In the genomic region with DNA sequence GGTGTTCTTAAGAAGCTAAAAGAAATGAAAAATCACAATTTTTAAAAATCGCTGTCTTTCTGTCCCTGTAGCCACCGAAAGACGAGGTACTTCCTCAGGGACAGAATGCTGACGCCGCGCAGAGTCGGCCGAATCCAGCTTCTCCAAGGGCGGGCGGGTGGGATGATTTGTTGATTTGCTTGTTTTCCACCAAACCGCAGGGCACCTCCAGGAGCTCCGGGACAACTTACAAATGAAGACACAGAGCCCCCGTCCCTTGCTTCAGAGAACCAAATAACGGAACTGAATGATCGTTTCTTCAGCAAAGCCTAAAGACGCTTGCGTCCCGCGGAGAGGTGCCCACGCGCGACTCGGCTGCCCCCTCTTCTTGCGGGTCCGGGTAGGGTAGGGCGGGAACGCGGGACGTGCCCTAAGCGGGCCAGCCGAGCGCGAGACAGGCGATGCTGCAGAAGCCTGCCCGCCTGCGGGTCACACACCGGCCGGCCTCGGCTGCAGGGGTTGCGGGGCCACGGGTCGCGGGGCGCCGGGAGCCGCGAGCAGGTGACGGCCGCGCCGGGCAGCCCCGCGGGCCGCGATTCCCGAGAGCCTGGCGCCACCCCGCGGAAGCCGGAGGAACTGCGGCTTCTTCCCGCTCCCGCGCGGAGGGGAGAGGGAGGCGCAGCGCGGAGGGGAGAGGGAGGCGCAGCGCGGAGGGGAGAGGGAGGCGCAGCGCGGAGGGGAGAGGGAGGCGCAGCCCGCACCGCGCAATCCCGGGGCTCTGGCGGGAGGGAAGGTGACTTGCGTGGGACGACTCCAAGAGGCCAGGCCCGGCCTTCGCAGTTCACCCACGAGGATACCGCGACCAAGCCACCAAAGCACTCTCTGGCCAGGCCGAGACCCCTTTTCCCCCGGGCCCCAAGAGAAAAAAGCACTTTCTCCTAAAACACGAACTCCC, we compare ENCODE assay signal across 2 cellular contexts.
TF ChIP-seq lines count a peak whose summit lies in the region.

No MANE protein-coding gene starts in this region.

TF ChIP-seq in HEK293, 187 proteins besides CTCF, POLR2A, EP300 and RAD21 (continued from another document and continues in another):
- TF ChIP-seq SCRT1 (tag by site-specific recombination; IDR thresholded peaks at IDR 0.05; ENCODE audit: borderline replicate concordance), result no peak
- TF ChIP-seq WT1 (tag by site-specific recombination; IDR thresholded peaks at IDR 0.05), result peak; percentile 93
- TF ChIP-seq EGR2 (tag by site-specific recombination; IDR thresholded peaks at IDR 0.05; ENCODE audit: low read depth), result peak; percentile 60
- peak; percentile 76 for TF ChIP-seq ZNF600 (tag by site-specific recombination; IDR thresholded peaks at IDR 0.05)
- peak; percentile 34; the same call in 1 of the 2 replicates for TF ChIP-seq ZBTB17 (tag by site-specific recombination; IDR thresholded peaks at IDR 0.05)
- peak; percentile 36; the same call in 1 of the 2 replicates for TF ChIP-seq ZNF2 (tag by site-specific recombination; IDR thresholded peaks at IDR 0.05)
- peak; percentile 32 for TF ChIP-seq ZNF654 (tag by site-specific recombination; IDR thresholded peaks at IDR 0.05; ENCODE audit: low read depth)
- peak; percentile 38; the same call in 1 of the 2 replicates for TF ChIP-seq PRDM10 (tag by site-specific recombination; IDR thresholded peaks at IDR 0.05)
- TF ChIP-seq ZNF76 (tag by site-specific recombination; IDR thresholded peaks at IDR 0.05; ENCODE audit: borderline replicate concordance, low read depth), result no peak
- peak; percentile 58; the same call in 1 of the 2 replicates for TF ChIP-seq ZEB2 (tag by site-specific recombination; IDR thresholded peaks at IDR 0.05)
- peak; percentile 45; the same call in 1 of the 2 replicates for TF ChIP-seq GLIS1 (tag by site-specific recombination; IDR thresholded peaks at IDR 0.05)
- TF ChIP-seq, protein P1, sequence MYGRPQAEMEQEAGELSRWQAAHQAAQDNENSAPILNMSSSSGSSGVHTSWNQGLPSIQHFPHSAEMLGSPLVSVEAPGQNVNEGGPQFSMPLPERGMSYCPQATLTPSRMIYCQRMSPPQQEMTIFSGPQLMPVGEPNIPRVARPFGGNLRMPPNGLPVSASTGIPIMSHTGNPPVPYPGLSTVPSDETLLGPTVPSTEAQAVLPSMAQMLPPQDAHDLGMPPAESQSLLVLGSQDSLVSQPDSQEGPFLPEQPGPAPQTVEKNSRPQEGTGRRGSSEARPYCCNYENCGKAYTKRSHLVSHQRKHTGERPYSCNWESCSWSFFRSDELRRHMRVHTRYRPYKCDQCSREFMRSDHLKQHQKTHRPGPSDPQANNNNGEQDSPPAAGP (tag by site-specific recombination; IDR thresholded peaks at IDR 0.05), result peak; percentile 82
- no peak for TF ChIP-seq TSHZ1 (tag by site-specific recombination; IDR thresholded peaks at IDR 0.05; ENCODE audit: borderline replicate concordance)
- TF ChIP-seq ZBTB1 (tag by site-specific recombination; IDR thresholded peaks at IDR 0.05), result no peak
- 0 out of 2 replicates have a peak, but pooled peaks have one; percentile 38 for TF ChIP-seq ZNF335 (tag by site-specific recombination; conservative IDR thresholded peaks at IDR 0.05)
- TF ChIP-seq ZBTB20 (tag by site-specific recombination; IDR thresholded peaks at IDR 0.05), result peak; percentile 75; the same call in 1 of the 2 replicates

TF ChIP-seq in K562, 482 proteins besides CTCF, POLR2A, EP300 and RAD21 (continued from another document):
- TF ChIP-seq E2F6 (IDR thresholded peaks at IDR 0.05; ENCODE audit: borderline replicate concordance in 1 of 2, extremely low read depth in 1 of 2, insufficient read depth in 1 of 2, insufficient read length in 1 of 2, low read depth in 1 of 2, low read length in 1 of 2, poor library complexity in 1 of 2, severe bottlenecking in 1 of 2), result peak in 1 of 2 experiments; percentile 43
- 0 out of 2 replicates have a peak, but pooled peaks have one; percentile 14 for TF ChIP-seq SIN3B (IDR thresholded peaks at IDR 0.05; ENCODE audit: low read depth)
- TF ChIP-seq TCF3 (CRISPR knock-in tag; IDR thresholded peaks at IDR 0.05), result no peak
- peak in 1 of 2 experiments; percentile 73; a peak in 1 of 4 replicates for TF ChIP-seq NONO (IDR thresholded peaks at IDR 0.05; ENCODE audit: low read depth in 2 of 2, low read length in 1 of 2)
- TF ChIP-seq STAG1 (CRISPR knock-in tag; IDR thresholded peaks at IDR 0.05; ENCODE audit: borderline replicate concordance), result peak; percentile 79; the same call in 1 of the 2 replicates
- TF ChIP-seq FOXJ3 (CRISPR knock-in tag; IDR thresholded peaks at IDR 0.05), result no peak
- peak; percentile 74 for TF ChIP-seq SMC3 (conservative IDR thresholded peaks at IDR 0.05; ENCODE audit: insufficient read depth, low read depth, low read length)
- peak; percentile 22; the same call in 1 of the 2 replicates for TF ChIP-seq VEZF1 (CRISPR knock-in tag; IDR thresholded peaks at IDR 0.05)
- 0 out of 2 replicates have a peak, but pooled peaks have one; percentile 46 for TF ChIP-seq SAFB (IDR thresholded peaks at IDR 0.05; ENCODE audit: borderline replicate concordance, low read depth, low read length)
- peak; percentile 41; the same call in 1 of the 2 replicates for TF ChIP-seq GATAD2B (IDR thresholded peaks at IDR 0.05; ENCODE audit: borderline replicate concordance)
- TF ChIP-seq, protein P2, sequence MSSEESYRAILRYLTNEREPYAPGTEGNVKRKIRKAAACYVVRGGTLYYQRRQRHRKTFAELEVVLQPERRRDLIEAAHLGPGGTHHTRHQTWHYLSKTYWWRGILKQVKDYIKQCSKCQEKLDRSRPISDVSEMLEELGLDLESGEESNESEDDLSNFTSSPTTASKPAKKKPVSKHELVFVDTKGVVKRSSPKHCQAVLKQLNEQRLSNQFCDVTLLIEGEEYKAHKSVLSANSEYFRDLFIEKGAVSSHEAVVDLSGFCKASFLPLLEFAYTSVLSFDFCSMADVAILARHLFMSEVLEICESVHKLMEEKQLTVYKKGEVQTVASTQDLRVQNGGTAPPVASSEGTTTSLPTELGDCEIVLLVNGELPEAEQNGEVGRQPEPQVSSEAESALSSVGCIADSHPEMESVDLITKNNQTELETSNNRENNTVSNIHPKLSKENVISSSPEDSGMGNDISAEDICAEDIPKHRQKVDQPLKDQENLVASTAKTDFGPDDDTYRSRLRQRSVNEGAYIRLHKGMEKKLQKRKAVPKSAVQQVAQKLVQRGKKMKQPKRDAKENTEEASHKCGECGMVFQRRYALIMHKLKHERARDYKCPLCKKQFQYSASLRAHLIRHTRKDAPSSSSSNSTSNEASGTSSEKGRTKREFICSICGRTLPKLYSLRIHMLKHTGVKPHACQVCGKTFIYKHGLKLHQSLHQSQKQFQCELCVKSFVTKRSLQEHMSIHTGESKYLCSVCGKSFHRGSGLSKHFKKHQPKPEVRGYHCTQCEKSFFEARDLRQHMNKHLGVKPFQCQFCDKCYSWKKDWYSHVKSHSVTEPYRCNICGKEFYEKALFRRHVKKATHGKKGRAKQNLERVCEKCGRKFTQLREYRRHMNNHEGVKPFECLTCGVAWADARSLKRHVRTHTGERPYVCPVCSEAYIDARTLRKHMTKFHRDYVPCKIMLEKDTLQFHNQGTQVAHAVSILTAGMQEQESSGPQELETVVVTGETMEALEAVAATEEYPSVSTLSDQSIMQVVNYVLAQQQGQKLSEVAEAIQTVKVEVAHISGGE (CRISPR knock-in tag; IDR thresholded peaks at IDR 0.05), result no peak
- 0 out of 2 replicates have a peak, but pooled peaks have one; percentile 11 for TF ChIP-seq ESRRA (IDR thresholded peaks at IDR 0.05; ENCODE audit: borderline replicate concordance, low read depth)
